Comparison of ENCODE assay signal across 17 cellular contexts in genomic region chr13:98278068-98278619, GRCh38.
DNase-seq lines count a peak whose midpoint lies in the region; ATAC-seq, FAIRE-seq and TF ChIP-seq lines count a peak whose summit lies in the region.
"Had no signal": no experiment of that assay in that cellular context is flagged by ENCODE, and none has a peak within 500 bp of the region (broad histone marks: within the 10 kb centered on the region; RNA-seq: fewer than 3 reads in every experiment).

No MANE protein-coding gene starts in this region.

- FAIRE-seq in H54 (lab: Jason Lieb, UNC) (peak; percentile 90), HepG2 (lab: Jason Lieb, UNC) (peak; percentile 37)
- FAIRE-seq: A549 had no signal

- H3K27ac Mint-ChIP-seq in chondrocyte (ENCODE audit: unreplicated experiment): peak overlapping the region; percentile 33
- H3K27ac Mint-ChIP-seq in osteocyte (ENCODE audit: unreplicated experiment): peak overlapping the region; percentile 2
- no peak overlapping the region for H3K27ac Mint-ChIP-seq in MCF 10A (ENCODE audit: low read depth, unreplicated experiment)

- 94% methylated on average over 6 of the region's 6 CpGs for WGBS in HepG2 (ENCODE audit: low lambda C conversion rate)

- H3K9me3 Mint-ChIP-seq in chondrocyte (ENCODE audit: low read depth) (no peaks in the 10 kb centered on the region), osteocyte (ENCODE audit: unreplicated experiment) (no peaks in the 10 kb centered on the region), MCF 10A (ENCODE audit: unreplicated experiment) (no peaks in the 10 kb centered on the region)

- intact Hi-C loops in HepG2 (cut with micrococcal nuclease; ENCODE audit: unreplicated experiment): no loop called here
- intact Hi-C loops in MCF 10A (cut with micrococcal nuclease): no loop called here

- BruUV-seq in HepG2 (replicated peaks; lab: Mats Ljungman, UMichigan) (no TSS peak), MCF 10A (replicated peaks; lab: Mats Ljungman, UMichigan) (no TSS peak)

- no peak for ATAC-seq in HepG2
- ATAC-seq: A549 had no signal

- no peak overlapping the region for H3K4me3 Mint-ChIP-seq in chondrocyte (ENCODE audit: unreplicated experiment)
- no peak overlapping the region for H3K4me3 Mint-ChIP-seq in osteocyte (ENCODE audit: unreplicated experiment)
- no peak overlapping the region for H3K4me3 Mint-ChIP-seq in MCF 10A (ENCODE audit: unreplicated experiment)

- POLR2A ChIA-PET in HepG2 (lab: Yijun Ruan, JAX) (no interaction called here), MCF 10A (lab: Yijun Ruan, JAX) (no interaction called here)

- TF ChIP-seq CTCF in chondrocyte (IDR thresholded peaks at IDR 0.05) (no peak), HepG2 (CRISPR knock-in tag; IDR thresholded peaks at IDR 0.05) (no peak), osteocyte (IDR thresholded peaks at IDR 0.05) (no peak), MCF 10A (IDR thresholded peaks at IDR 0.05; ENCODE audit: unreplicated experiment) (no peak)

- H4K20me1 ChIP-seq in HepG2 (ENCODE audit: insufficient read depth, low read length): peaks cover 51% of the 10 kb centered on the region; the same call in 1 of the 2 replicates

- H3K27me3 ChIP-seq in HepG2 (ENCODE audit: control insufficient read depth in 1 of 2, insufficient read depth in 2 of 2, low read length in 2 of 2): no peaks in the 10 kb centered on the region
- H3K27me3 ChIP-seq: SJCRH30 had no signal

- TF ChIP-seq POLR2A in H54 (IDR thresholded peaks at IDR 0.05; ENCODE audit: low read depth, low read length) (no peak), HepG2 (IDR thresholded peaks at IDR 0.05; ENCODE audit: insufficient read depth in 1 of 2, low read depth in 2 of 2, low read length in 2 of 2) (no peak)

- H3K4me1 Mint-ChIP-seq in chondrocyte (ENCODE audit: low read depth) (peaks cover 66% of the 10 kb centered on the region), osteocyte (ENCODE audit: unreplicated experiment) (peaks cover 59% of the 10 kb centered on the region), MCF 10A (ENCODE audit: insufficient read depth, unreplicated experiment) (no peaks in the 10 kb centered on the region)

- H3K4me3 ChIP-seq in HepG2 (replicated peaks in 1 of 3; ENCODE audit: insufficient read depth in 1 of 3, low read depth in 2 of 3, low read length in 3 of 3): no peak overlapping the region
- H3K4me3 ChIP-seq: A549, HAP-1, PC-9, SJCRH30 had no signal

- TF ChIP-seq EP300 in HepG2 (IDR thresholded peaks at IDR 0.05; ENCODE audit: low read depth in 2 of 2, low read length in 2 of 2) (no peak), HepG2 (CRISPR knock-in tag; IDR thresholded peaks at IDR 0.05; ENCODE audit: borderline replicate concordance) (no peak)

- no peaks in the 10 kb centered on the region for H3K9me3 ChIP-seq in HepG2 (ENCODE audit: low read length)
- H3K9me3 ChIP-seq: A549, HAP-1, SJCRH30 had no signal

- H2AFZ ChIP-seq in HepG2 (ENCODE audit: low read length): no peak overlapping the region
- H2AFZ ChIP-seq: PC-9 had no signal

- H3K79me2 ChIP-seq in HepG2 (ENCODE audit: insufficient read depth, low read length): peaks cover 93% of the 10 kb centered on the region

- H3K27ac ChIP-seq in HepG2 (ENCODE audit: extremely low read length, insufficient read depth, low read length): no peak overlapping the region
- H3K27ac ChIP-seq in substantia nigra (ENCODE audit: low read depth, low read length, poor library complexity, severe bottlenecking): no peak overlapping the region
- H3K27ac ChIP-seq: A549, PC-9, SJCRH30 had no signal

- H3K9ac ChIP-seq in HepG2 (ENCODE audit: insufficient read depth, low read depth, low read length): no peak overlapping the region

- DNase-seq in H54 (ENCODE audit: insufficient read length, low spot score) (no peak), chondrocyte (ENCODE audit: low spot score) (no peak), HepG2 (ENCODE audit: low spot score) (no peak), osteocyte (ENCODE audit: extremely low spot score, unreplicated experiment) (no peak), NAMALWA (ENCODE audit: low spot score) (no peak), germinal center (ENCODE audit: low spot score) (no peak), MCF 10A (ENCODE audit: unreplicated experiment) (no peak), substantia nigra (lab: John Stamatoyannopoulos, UW) (no peak)
- DNase-seq: C1 segment of cervical spinal cord, DMS153, NCI-H1436 treated with DMSO at 0.1 percent for 48 hours, NCI-H2029 treated with DMSO at 0.1 percent for 48 hours, NCI-H524, PC-9, SJCRH30 had no signal

- no peaks in the 10 kb centered on the region for H3K27me3 Mint-ChIP-seq in chondrocyte (ENCODE audit: low read depth)
- no peaks in the 10 kb centered on the region for H3K27me3 Mint-ChIP-seq in osteocyte (ENCODE audit: unreplicated experiment)
- no peaks in the 10 kb centered on the region for H3K27me3 Mint-ChIP-seq in MCF 10A (ENCODE audit: insufficient read depth, unreplicated experiment)

- H3K4me2 ChIP-seq in HepG2 (ENCODE audit: low read depth, low read length): no peak overlapping the region
- H3K4me2 ChIP-seq: A549, PC-9 had no signal

- peaks cover 3 to 6% of the 10 kb centered on the region in 2 experiments; a peak in 4 of 5 replicates for H3K36me3 ChIP-seq in HepG2 (replicated peaks in 1 of 2; ENCODE audit: control insufficient read depth in 1 of 2, insufficient read depth in 2 of 2, low read length in 2 of 2)
- H3K36me3 ChIP-seq: HAP-1, SJCRH30 had no signal

- CTCF ChIA-PET in HepG2 (lab: Yijun Ruan, JAX; ENCODE audit: low intra/inter-chr PET ratio, low total read pairs): no interaction called here
- CTCF ChIA-PET in MCF 10A (lab: Yijun Ruan, JAX): no interaction called here

- no peaks in the 10 kb centered on the region for H3K36me3 Mint-ChIP-seq in chondrocyte (ENCODE audit: low read depth)
- no peaks in the 10 kb centered on the region for H3K36me3 Mint-ChIP-seq in osteocyte (ENCODE audit: unreplicated experiment)
- H3K36me3 Mint-ChIP-seq in MCF 10A (ENCODE audit: insufficient read depth, unreplicated experiment): peaks cover 6% of the 10 kb centered on the region

- peaks cover 62% of the 10 kb centered on the region for H3K4me1 ChIP-seq in HepG2 (ENCODE audit: insufficient read depth, low read length)

- in situ Hi-C loops in HepG2 (cut with HindIII; ENCODE audit: extremely low pct_ligation_motif_present, low pct_unique_long_range_greater_than_20kb): loop anchor here (10.0 kb wide), 1 partner anchor 133 kb away; the partner anchor contains the start of gene FARP1

- no peak for TF ChIP-seq RAD21 in HepG2 (CRISPR knock-in tag; IDR thresholded peaks at IDR 0.05)

TF ChIP-seq in HepG2, 621 proteins besides CTCF, POLR2A, EP300 and RAD21 (continues in another document):
- TF ChIP-seq MTA1 (CRISPR knock-in tag; IDR thresholded peaks at IDR 0.05; ENCODE audit: borderline replicate concordance): no peak
- TF ChIP-seq ATM (IDR thresholded peaks at IDR 0.05; ENCODE audit: borderline replicate concordance): no peak
- no peak for TF ChIP-seq REXO4 (CRISPR knock-in tag; IDR thresholded peaks at IDR 0.05; ENCODE audit: borderline replicate concordance)
- TF ChIP-seq KAT7 (CRISPR knock-in tag; IDR thresholded peaks at IDR 0.05; ENCODE audit: borderline replicate concordance): no peak
- no peak for TF ChIP-seq ZNF777 (CRISPR knock-in tag; IDR thresholded peaks at IDR 0.05)
- TF ChIP-seq ZNF597 (CRISPR knock-in tag; IDR thresholded peaks at IDR 0.05): no peak
- no peak for TF ChIP-seq ZBTB39 (CRISPR knock-in tag; IDR thresholded peaks at IDR 0.05)
- TF ChIP-seq ZFY (CRISPR knock-in tag; IDR thresholded peaks at IDR 0.05): no peak
- no peak for TF ChIP-seq PRDM4 (CRISPR knock-in tag; IDR thresholded peaks at IDR 0.05; ENCODE audit: borderline replicate concordance)
- no peak for TF ChIP-seq PRPF4 (IDR thresholded peaks at IDR 0.05; ENCODE audit: low read depth, low read length, poor library complexity, severe bottlenecking)
